Comparison of ENCODE assay signal across 8 cellular contexts in genomic region chr19:17125052-17125727, GRCh38. TPM values are rescaled to one million over a fixed set of nuclear protein-coding genes. Genes with fewer than 3 reads are reported as not detected.
A peak's percentile ranks its signal among the peaks of the same experiment; 100 is the strongest.
DNase-seq lines count a peak whose midpoint lies in the region; ATAC-seq and TF ChIP-seq lines count a peak whose summit lies in the region.

No MANE protein-coding gene starts in this region.

- H3K9me3 ChIP-seq in adipocyte (ENCODE audit: control insufficient read depth, low read length) (no peaks in the 10 kb centered on the region), mesodermal cell (ENCODE audit: control insufficient read depth, low read length) (no peaks in the 10 kb centered on the region), prostate gland (no peaks in the 10 kb centered on the region)

- H3K4me3 ChIP-seq in adipocyte (ENCODE audit: low read length) (no peak overlapping the region), mesodermal cell (ENCODE audit: extremely low read depth, insufficient read depth, low read length, poor library complexity, severe bottlenecking) (no peak overlapping the region), prostate gland (no peak overlapping the region)

- peak overlapping the region; percentile 50 for H3K27ac ChIP-seq in mesodermal cell (ENCODE audit: low read depth, low read length, severe bottlenecking)
- peak overlapping the region in 1 of 2 donors; percentile 23 for H3K27ac ChIP-seq in prostate gland

- TF ChIP-seq CTCF in GM13976 (IDR thresholded peaks at IDR 0.05; ENCODE audit: borderline replicate concordance, control extremely low read depth, extremely low read depth, insufficient read depth, missing control alignments), result no peak
- no peak for TF ChIP-seq CTCF in prostate gland (IDR thresholded peaks at IDR 0.05)

- peaks cover 4% of the 10 kb centered on the region for H3K36me3 ChIP-seq in adipocyte (ENCODE audit: control insufficient read depth, insufficient read depth, low read length, severe bottlenecking)
- peaks cover 47% of the 10 kb centered on the region for H3K36me3 ChIP-seq in mesodermal cell (ENCODE audit: control insufficient read depth, insufficient read depth, low read length)
- no peaks in the 10 kb centered on the region for H3K36me3 ChIP-seq in prostate gland

- no peak for TF ChIP-seq POLR2A in prostate gland (IDR thresholded peaks at IDR 0.05)

- WGBS in mesodermal cell (ENCODE audit: insufficient coverage in 2 of 2), 2 experiments, result 85 to 86% methylated on average over 5 of the region's 10 CpGs
- 63% methylated on average over 8 of the region's 10 CpGs for WGBS in prostate gland

- in situ Hi-C loops in GM13976 (cut with MboI; ENCODE audit: low sequenced_read_pairs, unreplicated experiment), result no loop called here

- H3K27me3 ChIP-seq in adipocyte (replicated peaks; ENCODE audit: control insufficient read depth, insufficient read depth, low read length) (no peaks in the 10 kb centered on the region), prostate gland (replicated peaks; ENCODE audit: insufficient read depth) (no peaks in the 10 kb centered on the region)

- ATAC-seq in GM21526 (IDR thresholded peaks at IDR 0.05; ENCODE audit: low FRiP score, unreplicated experiment), result peak; percentile 53

- peak overlapping the region; percentile 18 for H3K9ac ChIP-seq in adipocyte (ENCODE audit: low read length)

- H3K4me1 ChIP-seq in adipocyte (ENCODE audit: control insufficient read depth, insufficient read depth, low read length), result peaks cover 13% of the 10 kb centered on the region
- H3K4me1 ChIP-seq in mesodermal cell (ENCODE audit: control insufficient read depth, insufficient read depth, low read length, poor library complexity, severe bottlenecking), result peaks cover 17% of the 10 kb centered on the region
- no peaks in the 10 kb centered on the region for H3K4me1 ChIP-seq in prostate gland (replicated peaks)

- intact Hi-C loops in prostate gland (cut with DNase I), result no loop called here

- DNase-seq in GM13976 (ENCODE audit: low spot score) (peak; percentile 79), KG1 (lab: John Stamatoyannopoulos, UW) (peak; percentile 83), adipocyte (ENCODE audit: low read depth) (peak; percentile 32), prostate gland (ENCODE audit: low spot score) (no peak), GOT3 (lab: John Stamatoyannopoulos, UW) (no peak)
- DNase-seq in effector CD8-positive, alpha-beta T cell (lab: John Stamatoyannopoulos, UW), result no peak

RNA-seq across cellular contexts. Expression of gene MYO9B, which starts 49.6 kb away (rescaled TPM):
- polyA plus RNA-seq in mesodermal cell (2013, experiment 1 of 2), result 74.9 TPM
- 63.6 TPM for polyA plus RNA-seq in mesodermal cell (2013, experiment 2 of 2)
- total RNA-seq in prostate gland, result 100 to 1,000 TPM in 1 of 2 donors, 10 to 100 TPM in 1; 50.9 to 208 TPM

RNA-seq across cellular contexts. Expression of gene HAUS8, which starts 49.9 kb away (rescaled TPM):
- 16.0 TPM for polyA plus RNA-seq in mesodermal cell (2013, experiment 1 of 2)
- polyA plus RNA-seq in mesodermal cell (2013, experiment 2 of 2), result 15.7 TPM
- total RNA-seq in prostate gland, result 10 to 100 TPM in 1 of 2 donors, 1 to 10 TPM in 1; 6.5 to 15.3 TPM

Comparison
In these comparisons a context has a peak if more than half of its experiments do, and no peak if none do; other contexts are left out.
1. DNase-seq: peak in GM13976 (single experiment), KG1 (single experiment) and adipocyte (single experiment); none in effector CD8-positive, alpha-beta T cell (single experiment), prostate gland (single experiment) and GOT3 (single experiment).